12 cellular contexts compared by ENCODE assay signal in genomic region chr4:52199574-52200338, GRCh38.
A peak's percentile ranks its signal among the peaks of the same experiment; 100 is the strongest.
DNase-seq lines count a peak whose midpoint lies in the region; ATAC-seq and TF ChIP-seq lines count a peak whose summit lies in the region.
"Had no signal": no experiment of that assay in that cellular context is flagged by ENCODE, and none has a peak within 500 bp of the region (broad histone marks: within the 10 kb centered on the region; RNA-seq: fewer than 3 reads in every experiment).

No MANE protein-coding gene starts in this region.

- DNase-seq in A673 (ENCODE audit: low spot score) (peak; percentile 80), HCEC 1CT (peak; percentile 37), adrenal gland (peak in 6 of 7 donors; percentile 29 to 59 (median 47)), foreskin fibroblast (peak; percentile 71 to 88), COLO668 (lab: John Stamatoyannopoulos, UW; ENCODE audit: unreplicated experiment) (no peak), OCI-M1 (lab: John Stamatoyannopoulos, UW) (no peak)
- DNase-seq: upper lobe of right lung had no signal

- 65 to 72% (median 68%) methylated on average over 2 to 3 of the region's 3 CpGs for WGBS in adrenal gland, 4 donors

- H3K27ac ChIP-seq in A673 (ENCODE audit: low read depth, low read length, poor library complexity, severe bottlenecking): peak overlapping the region; percentile 67
- H3K27ac ChIP-seq in adrenal gland: no peak overlapping the region
- H3K27ac ChIP-seq: BLaER1, KMS-11, PC-9, upper lobe of right lung had no signal

- H3K4me3 ChIP-seq in A673 (ENCODE audit: low read depth, low read length, poor library complexity, severe bottlenecking): no peak overlapping the region
- no peak overlapping the region for H3K4me3 ChIP-seq in adrenal gland
- H3K4me3 ChIP-seq in foreskin fibroblast (ENCODE audit: low read depth in 1 of 2, low read length in 2 of 2): no peak overlapping the region
- H3K4me3 ChIP-seq: BLaER1, PC-9, upper lobe of right lung had no signal

- no peak for TF ChIP-seq POLR2A in adrenal gland (IDR thresholded peaks at IDR 0.05)

- POLR2A ChIA-PET in A673 (lab: Charles Lee; ENCODE audit: low non-redundant PET): no interaction called here

- H3K4me1 ChIP-seq in A673 (ENCODE audit: insufficient read depth, low read length, poor library complexity, severe bottlenecking) (peaks cover 22% of the 10 kb centered on the region), adrenal gland (replicated peaks in 1 of 2) (no peaks in the 10 kb centered on the region)
- H3K4me1 ChIP-seq: BLaER1, upper lobe of right lung had no signal

- no peak for ATAC-seq in HG02571 (IDR thresholded peaks at IDR 0.05; ENCODE audit: unreplicated experiment)
- ATAC-seq in HG03196 (IDR thresholded peaks at IDR 0.05; ENCODE audit: unreplicated experiment): no peak
- ATAC-seq: upper lobe of right lung had no signal

- TF ChIP-seq CTCF in A673 (conservative IDR thresholded peaks at IDR 0.05; ENCODE audit: low read depth, low read length) (no peak), adrenal gland (IDR thresholded peaks at IDR 0.05) (no peak), foreskin fibroblast (IDR thresholded peaks at IDR 0.05; ENCODE audit: low read depth, low read length) (no peak)

- intact Hi-C loops in A673 (cut with micrococcal nuclease; ENCODE audit: unreplicated experiment): no loop called here
- intact Hi-C loops in adrenal gland (cut with DNase I): no loop called here

- BruUV-seq in A673 (replicated peaks; lab: Mats Ljungman, UMichigan): no TSS peak

- H3K9me3 ChIP-seq in A673 (ENCODE audit: low read depth, low read length, poor library complexity, severe bottlenecking) (no peaks in the 10 kb centered on the region), adrenal gland (replicated peaks in 1 of 3) (no peaks in the 10 kb centered on the region)
- H3K9me3 ChIP-seq: BLaER1, upper lobe of right lung had no signal

- CTCF ChIA-PET in A673 (lab: Charles Lee): no interaction called here

- H3K36me3 ChIP-seq in A673 (ENCODE audit: insufficient read depth, low read length, poor library complexity, severe bottlenecking) (no peaks in the 10 kb centered on the region), adrenal gland (replicated peaks in 1 of 2) (no peaks in the 10 kb centered on the region)
- H3K36me3 ChIP-seq: BLaER1, upper lobe of right lung had no signal

- no peaks in the 10 kb centered on the region for H3K27me3 ChIP-seq in A673 (replicated peaks; ENCODE audit: insufficient read depth, low read depth, low read length, poor library complexity)
- H3K27me3 ChIP-seq in adrenal gland: no peaks in the 10 kb centered on the region
- H3K27me3 ChIP-seq: BLaER1, upper lobe of right lung had no signal

Comparison
In these comparisons a context has a peak if more than half of its experiments do, and no peak if none do; other contexts are left out.
1. DNase-seq: peak in A673 (single experiment), HCEC 1CT (single experiment), adrenal gland (6 of 7) and foreskin fibroblast (2 of 2); none in COLO668 (single experiment) and OCI-M1 (single experiment).